ENCODE assay signal across 15 cellular contexts in the genomic region with DNA sequence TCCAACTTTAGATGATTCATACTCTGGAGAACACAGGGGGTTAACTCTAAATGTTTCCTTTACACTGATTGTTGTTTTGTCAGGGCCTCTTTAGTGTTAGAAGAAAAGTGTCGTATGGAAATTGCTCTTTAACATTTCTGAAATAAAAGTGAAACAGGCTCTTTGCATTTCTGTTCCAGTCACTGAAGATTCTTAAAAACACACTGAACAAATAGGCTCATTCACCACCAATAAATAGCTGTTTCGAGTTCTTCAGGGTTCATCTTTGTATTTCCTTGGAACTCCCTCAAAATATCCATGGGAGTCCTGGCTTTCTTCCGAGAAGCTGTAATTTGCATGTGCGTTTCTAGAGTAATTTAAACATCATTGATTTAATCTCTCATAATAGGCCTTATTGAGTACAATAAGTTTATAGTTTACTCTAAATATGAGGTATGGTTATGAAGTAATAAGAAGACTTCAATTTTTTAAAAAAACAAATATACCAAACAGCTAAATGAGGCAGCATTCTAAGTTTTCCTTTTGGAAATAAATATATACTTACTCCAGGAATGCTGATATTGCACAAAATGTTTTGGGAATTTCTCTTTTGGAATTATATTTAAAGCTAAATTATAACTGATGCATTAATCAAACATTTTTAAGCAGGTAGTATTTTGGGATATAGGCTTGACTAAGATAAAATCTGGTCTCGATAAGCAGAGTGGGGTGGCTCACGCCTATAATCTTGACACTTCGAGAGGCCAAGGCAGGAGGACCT.
DNase-seq lines count a peak whose midpoint lies in the region; ATAC-seq, FAIRE-seq and TF ChIP-seq lines count a peak whose summit lies in the region.
"Had no signal": no experiment of that assay in that cellular context is flagged by ENCODE, and none has a peak within 500 bp of the region (broad histone marks: within the 10 kb centered on the region; RNA-seq: fewer than 3 reads in every experiment).

No MANE protein-coding gene starts in this region.

- H3K4me2 ChIP-seq in K562 (ENCODE audit: insufficient read depth, low read length) = no peak overlapping the region
- no peak overlapping the region for H3K4me2 ChIP-seq in smooth muscle cell
- H3K4me2 ChIP-seq: BLaER1 had no signal

- no peak overlapping the region for H3K27ac ChIP-seq in K562 (ENCODE audit: extremely low read depth, low read depth, low read length)
- H3K27ac ChIP-seq in smooth muscle cell (ENCODE audit: low read depth) = no peak overlapping the region
- H3K27ac ChIP-seq: BLaER1 had no signal

- ATAC-seq in K562 (no peak), GM21515 (IDR thresholded peaks at IDR 0.05; ENCODE audit: unreplicated experiment) (no peak)

- no peak for TF ChIP-seq RAD21 in K562 (CRISPR knock-in tag; conservative IDR thresholded peaks at IDR 0.05 in 1 of 2, IDR thresholded peaks at IDR 0.05 in 1 of 2)

- H3K79me2 ChIP-seq in K562 (ENCODE audit: control insufficient read depth, insufficient read depth, low read length) = no peaks in the 10 kb centered on the region
- no peaks in the 10 kb centered on the region for H3K79me2 ChIP-seq in smooth muscle cell (ENCODE audit: low read depth)

- no TSS peak for BruUV-seq in K562 (replicated peaks; lab: Mats Ljungman, UMichigan)

- H3K36me3 ChIP-seq in K562 (ENCODE audit: control insufficient read depth, insufficient read depth, low read length) (no peaks in the 10 kb centered on the region), smooth muscle cell (ENCODE audit: low read depth) (no peaks in the 10 kb centered on the region)
- H3K36me3 ChIP-seq: MG63 had no signal

- 2% methylated on average over 7 of the region's 7 CpGs for WGBS in K562 (ENCODE audit: insufficient coverage, low coverage, missing lambda C conversion rate)
- 89% methylated on average over 7 of the region's 7 CpGs for WGBS in smooth muscle cell (ENCODE audit: low lambda C conversion rate)

- in situ Hi-C loops in K562 (cut with MboI) = no loop called here

- TF ChIP-seq CTCF in K562 (IDR thresholded peaks at IDR 0.05 in 2 of 3, conservative IDR thresholded peaks at IDR 0.05 in 1 of 3; ENCODE audit: insufficient read depth in 2 of 3, low read depth in 1 of 3, low read length in 3 of 3) (no peak), smooth muscle cell (IDR thresholded peaks at IDR 0.05; ENCODE audit: borderline replicate concordance, insufficient read depth, poor library complexity, severe bottlenecking) (no peak)

- no peaks in the 10 kb centered on the region for H3K9me1 ChIP-seq in K562 (ENCODE audit: control insufficient read depth, insufficient read depth, low read length)

- H2AFZ ChIP-seq in K562 (ENCODE audit: low read depth, low read length) (no peak overlapping the region), smooth muscle cell (ENCODE audit: low read depth) (peak overlapping the region; percentile 63)

- H3K9ac ChIP-seq in K562 (ENCODE audit: insufficient read depth in 1 of 2, low read depth in 2 of 2, low read length in 2 of 2) (no peak overlapping the region), smooth muscle cell (ENCODE audit: low read depth) (no peak overlapping the region)
- H3K9ac ChIP-seq: BLaER1 had no signal

- TF ChIP-seq POLR2A in K562 (conservative IDR thresholded peaks at IDR 0.05) = no peak

- no peaks in the 10 kb centered on the region for H3F3A ChIP-seq in smooth muscle cell (ENCODE audit: low read depth)

- POLR2A ChIA-PET in K562 (lab: Yijun Ruan, JAX) = no interaction called here

- H4K20me1 ChIP-seq in K562 (replicated peaks; ENCODE audit: control insufficient read depth, insufficient read depth, low read length) (no peaks in the 10 kb centered on the region), smooth muscle cell (ENCODE audit: low read depth) (no peaks in the 10 kb centered on the region)
- H4K20me1 ChIP-seq: BLaER1 had no signal

- no peaks in the 10 kb centered on the region for H3K4me1 ChIP-seq in K562 (replicated peaks in 1 of 2; ENCODE audit: control insufficient read depth in 2 of 2, insufficient read depth in 2 of 2, low read length in 2 of 2)
- no peaks in the 10 kb centered on the region for H3K4me1 ChIP-seq in smooth muscle cell (ENCODE audit: low read depth)
- H3K4me1 ChIP-seq: BLaER1 had no signal

- DNase-seq in NCI-H446 treated with DMSO at 0.1 percent for 48 hours (lab: John Stamatoyannopoulos, UW) (peak; percentile 56), K562 (ENCODE audit: extremely low read depth in 1 of 4, low spot score in 3 of 4) (no peak), inferior parietal cortex (ENCODE audit: extremely low spot score) (peak; percentile 10), smooth muscle cell (lab: John Stamatoyannopoulos, UW; ENCODE audit: unreplicated experiment) (no peak), NCI-H748 treated with DMSO at 0.1 percent for 48 hours (lab: John Stamatoyannopoulos, UW) (no peak)
- DNase-seq in stimulated activated naive CD4-positive, alpha-beta T cell (lab: John Stamatoyannopoulos, UW) = no peak
- DNase-seq: CD8-positive, alpha-beta memory T cell; HFFc6; MG63; NCI-H1092 treated with DMSO at 0.1 percent for 48 hours; NCI-H1694 treated with DMSO at 0.1 percent for 48 hours; NCI-H2171 had no signal

- no peak for FAIRE-seq in K562 (lab: Jason Lieb, UNC)
- FAIRE-seq: H1 had no signal

- CTCF ChIA-PET in K562 (lab: Yijun Ruan, JAX; ENCODE audit: low intra/inter-chr PET ratio) = no interaction called here

- H3K9me3 ChIP-seq in K562 (replicated peaks; ENCODE audit: control insufficient read depth, insufficient read depth, low read depth, low read length) (no peaks in the 10 kb centered on the region), smooth muscle cell (replicated peaks; ENCODE audit: low read depth) (no peaks in the 10 kb centered on the region)
- H3K9me3 ChIP-seq: BLaER1, MG63 had no signal

- intact Hi-C loops in K562 (cut with micrococcal nuclease) = no loop called here

- no peak overlapping the region for H3K4me3 ChIP-seq in K562
- no peak overlapping the region for H3K4me3 ChIP-seq in smooth muscle cell
- H3K4me3 ChIP-seq: BLaER1, MG63 had no signal

- H3K27me3 ChIP-seq in K562 (ENCODE audit: control insufficient read depth in 2 of 2, insufficient read depth in 2 of 2, low read length in 2 of 2) (no peaks in the 10 kb centered on the region), smooth muscle cell (ENCODE audit: low read depth) (no peaks in the 10 kb centered on the region)
- H3K27me3 ChIP-seq: BLaER1, MG63 had no signal

- TF ChIP-seq EP300 in K562 (IDR thresholded peaks at IDR 0.05; ENCODE audit: low read length) = no peak

TF ChIP-seq in K562, 482 proteins besides CTCF, POLR2A, EP300 and RAD21:
- TF ChIP-seq ZNF717 (CRISPR knock-in tag; IDR thresholded peaks at IDR 0.05) (no peak), MBD1 (CRISPR knock-in tag; IDR thresholded peaks at IDR 0.05) (no peak), ZNF174 (CRISPR knock-in tag; IDR thresholded peaks at IDR 0.05) (no peak), MAFK (IDR thresholded peaks at IDR 0.05; ENCODE audit: low read length) (peak; percentile 18; the same call in 1 of the 2 replicates), TRIM28 (IDR thresholded peaks at IDR 0.05) (no peak), DMBX1 (CRISPR knock-in tag; IDR thresholded peaks at IDR 0.05; ENCODE audit: borderline replicate concordance) (no peak)

Comparison
In these comparisons a context has a peak if more than half of its experiments do, and no peak if none do; other contexts are left out.
1. DNase-seq: peak in NCI-H446 treated with DMSO at 0.1 percent for 48 hours (single experiment) and inferior parietal cortex (single experiment); none in K562 (0 of 4), smooth muscle cell (single experiment), NCI-H748 treated with DMSO at 0.1 percent for 48 hours (single experiment) and stimulated activated naive CD4-positive, alpha-beta T cell (0 of 6).